16 cellular contexts compared by ENCODE assay signal in the genomic region with DNA sequence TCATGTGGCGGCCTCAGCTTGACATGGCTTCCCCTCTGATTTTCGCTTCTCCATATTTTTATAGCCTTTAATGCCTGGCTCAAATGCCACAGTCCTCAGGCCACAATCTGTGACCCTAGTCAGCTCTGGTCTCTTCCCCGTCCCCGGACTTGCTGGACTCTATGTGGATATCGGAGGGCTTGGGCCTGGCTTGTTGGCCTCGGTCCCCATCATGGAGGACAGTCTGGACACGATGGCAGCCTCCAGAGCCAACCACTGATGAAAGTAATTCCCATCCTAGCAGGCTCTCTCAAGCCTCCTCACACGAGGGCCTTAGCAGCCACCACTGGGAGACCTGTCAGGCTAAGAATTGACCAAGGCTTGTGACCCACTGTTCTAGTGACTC.
"Had no signal": no experiment of that assay in that cellular context is flagged by ENCODE, and none has a peak within 500 bp of the region (broad histone marks: within the 10 kb centered on the region; RNA-seq: fewer than 3 reads in every experiment).

No MANE protein-coding gene starts in this region.

- H3K4me1 Mint-ChIP-seq: brain had no signal

- H3K27me3 Mint-ChIP-seq: brain, type B pancreatic cell had no signal

- H3K4me3 Mint-ChIP-seq: brain had no signal

- H3K9me3 Mint-ChIP-seq: brain, type B pancreatic cell had no signal

- DNase-seq: activated CD4-positive, alpha-beta T cell treated with anti-CD3 and anti-CD28 coated beads for 1 hour; activated CD4-positive, alpha-beta T cell treated with anti-CD3 and anti-CD28 coated beads, Interleukin-2, amount 50 U/mL, for 48 hours; anterior cingulate cortex; caudate nucleus; erythroblast; foreskin melanocyte; hypothalamus; lower lobe of right lung; midbrain; occipital lobe; posterior cingulate gyrus; stomach; SW 1271; T-helper 2 cell had no signal

- ATAC-seq: lower lobe of right lung had no signal
